In the genomic region with DNA sequence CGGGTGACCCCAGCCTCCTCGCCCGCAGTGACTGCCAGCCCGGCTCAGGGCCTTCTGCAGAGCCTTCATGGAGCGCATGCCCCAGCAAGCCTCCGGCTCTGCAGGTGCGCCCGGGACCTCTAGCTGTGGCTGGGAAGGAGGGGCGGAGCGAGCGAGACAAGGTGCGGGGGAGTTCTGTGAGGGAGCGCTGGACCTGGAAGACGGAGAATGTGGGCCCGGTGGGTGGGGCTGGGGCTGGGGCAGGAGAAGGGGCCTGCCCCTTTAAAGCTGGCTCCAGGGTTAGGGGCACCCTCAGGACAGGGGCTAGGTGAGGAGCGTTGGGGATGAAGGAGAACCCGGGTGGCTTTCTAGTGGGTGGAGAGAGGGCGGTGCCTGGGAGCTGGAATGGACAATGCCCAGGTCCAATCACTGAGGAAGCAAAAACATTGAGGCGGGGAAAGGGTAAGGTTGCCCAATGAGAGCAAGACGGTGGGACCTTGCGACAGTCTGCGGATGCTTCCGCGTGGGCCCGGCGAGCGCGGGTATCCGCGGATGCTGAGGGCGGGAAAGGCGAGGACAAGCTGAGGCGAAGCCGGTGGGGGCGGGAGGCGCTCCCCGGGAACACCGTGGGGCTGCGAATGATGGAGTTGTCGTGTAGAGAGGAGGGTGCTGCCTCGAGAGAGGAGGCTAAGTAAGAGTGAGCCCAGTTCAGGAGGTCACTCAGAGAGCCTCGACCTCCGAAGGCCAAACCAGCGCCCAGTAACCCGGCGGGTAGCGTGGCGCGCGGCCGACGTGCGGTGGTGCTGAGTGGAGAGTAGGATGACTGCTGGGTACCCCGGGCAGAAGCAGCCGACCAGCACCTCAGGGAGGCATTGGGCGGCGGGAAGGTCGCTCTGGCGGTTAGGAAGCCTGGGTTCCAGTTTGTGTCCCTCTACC, we compare ENCODE assay signal across 1 cellular context.
TF ChIP-seq lines count a peak whose summit lies in the region.

GLS2 (minus strand) TSS at position 121 of the 915 bp plus-strand sequence; CDS start at position 78, 43 bp downstream.

TF ChIP-seq in WTC11, 78 proteins besides CTCF, POLR2A, EP300 and RAD21 (continued from another document):
- no peak for TF ChIP-seq AR (CRISPR knock-in tag; IDR thresholded peaks at IDR 0.05)
- peak; percentile 85 for TF ChIP-seq NR2C2 (CRISPR knock-in tag; IDR thresholded peaks at IDR 0.05)
- TF ChIP-seq ELF4 (CRISPR knock-in tag; IDR thresholded peaks at IDR 0.05; ENCODE audit: low read depth), result 0 out of 2 replicates have a peak, but pooled peaks have one; percentile 83
- TF ChIP-seq, protein P1, sequence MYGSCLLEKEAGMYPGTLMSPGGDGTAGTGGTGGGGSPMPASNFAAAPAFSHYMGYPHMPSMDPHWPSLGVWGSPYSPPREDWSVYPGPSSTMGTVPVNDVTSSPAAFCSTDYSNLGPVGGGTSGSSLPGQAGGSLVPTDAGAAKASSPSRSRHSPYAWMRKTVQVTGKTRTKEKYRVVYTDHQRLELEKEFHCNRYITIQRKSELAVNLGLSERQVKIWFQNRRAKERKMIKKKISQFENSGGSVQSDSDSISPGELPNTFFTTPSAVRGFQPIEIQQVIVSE (CRISPR knock-in tag; IDR thresholded peaks at IDR 0.05; ENCODE audit: borderline replicate concordance), result no peak
- TF ChIP-seq ZNF416 (CRISPR knock-in tag; IDR thresholded peaks at IDR 0.05), result no peak
- no peak for TF ChIP-seq HMGA2 (CRISPR knock-in tag; IDR thresholded peaks at IDR 0.05)
- TF ChIP-seq SOX15 (CRISPR knock-in tag; IDR thresholded peaks at IDR 0.05), result no peak
- TF ChIP-seq MXD4 (CRISPR knock-in tag; IDR thresholded peaks at IDR 0.05; ENCODE audit: borderline replicate concordance), result no peak
- TF ChIP-seq SMAD4 (CRISPR knock-in tag; IDR thresholded peaks at IDR 0.05), result peak; percentile 86
- TF ChIP-seq USF1 (CRISPR knock-in tag; IDR thresholded peaks at IDR 0.05), result peak; percentile 79
- TF ChIP-seq, protein P2, sequence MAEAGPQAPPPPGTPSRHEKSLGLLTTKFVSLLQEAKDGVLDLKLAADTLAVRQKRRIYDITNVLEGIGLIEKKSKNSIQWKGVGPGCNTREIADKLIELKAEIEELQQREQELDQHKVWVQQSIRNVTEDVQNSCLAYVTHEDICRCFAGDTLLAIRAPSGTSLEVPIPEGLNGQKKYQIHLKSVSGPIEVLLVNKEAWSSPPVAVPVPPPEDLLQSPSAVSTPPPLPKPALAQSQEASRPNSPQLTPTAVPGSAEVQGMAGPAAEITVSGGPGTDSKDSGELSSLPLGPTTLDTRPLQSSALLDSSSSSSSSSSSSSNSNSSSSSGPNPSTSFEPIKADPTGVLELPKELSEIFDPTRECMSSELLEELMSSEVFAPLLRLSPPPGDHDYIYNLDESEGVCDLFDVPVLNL (CRISPR knock-in tag; IDR thresholded peaks at IDR 0.05; ENCODE audit: borderline replicate concordance, low read depth), result peak; percentile 92
- peak; percentile 92 for TF ChIP-seq ESRRA (CRISPR knock-in tag; IDR thresholded peaks at IDR 0.05; ENCODE audit: borderline replicate concordance)
- TF ChIP-seq SMAD3 (CRISPR knock-in tag; IDR thresholded peaks at IDR 0.05; ENCODE audit: borderline replicate concordance), result peak; percentile 97
- TF ChIP-seq NFYB (CRISPR knock-in tag; conservative IDR thresholded peaks at IDR 0.05; ENCODE audit: low read depth), result peak; percentile 90
- 0 out of 2 replicates have a peak, but pooled peaks have one; percentile 87 for TF ChIP-seq ATF1 (CRISPR knock-in tag; IDR thresholded peaks at IDR 0.05)
- peak; percentile 96 for TF ChIP-seq TCF7 (CRISPR knock-in tag; IDR thresholded peaks at IDR 0.05; ENCODE audit: low read depth)
- TF ChIP-seq MYBL2 (CRISPR knock-in tag; IDR thresholded peaks at IDR 0.05), result peak; percentile 98
- TF ChIP-seq, protein P3, sequence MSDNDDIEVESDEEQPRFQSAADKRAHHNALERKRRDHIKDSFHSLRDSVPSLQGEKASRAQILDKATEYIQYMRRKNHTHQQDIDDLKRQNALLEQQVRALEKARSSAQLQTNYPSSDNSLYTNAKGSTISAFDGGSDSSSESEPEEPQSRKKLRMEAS (CRISPR knock-in tag; IDR thresholded peaks at IDR 0.05), result peak; percentile 99
- TF ChIP-seq, protein P4, sequence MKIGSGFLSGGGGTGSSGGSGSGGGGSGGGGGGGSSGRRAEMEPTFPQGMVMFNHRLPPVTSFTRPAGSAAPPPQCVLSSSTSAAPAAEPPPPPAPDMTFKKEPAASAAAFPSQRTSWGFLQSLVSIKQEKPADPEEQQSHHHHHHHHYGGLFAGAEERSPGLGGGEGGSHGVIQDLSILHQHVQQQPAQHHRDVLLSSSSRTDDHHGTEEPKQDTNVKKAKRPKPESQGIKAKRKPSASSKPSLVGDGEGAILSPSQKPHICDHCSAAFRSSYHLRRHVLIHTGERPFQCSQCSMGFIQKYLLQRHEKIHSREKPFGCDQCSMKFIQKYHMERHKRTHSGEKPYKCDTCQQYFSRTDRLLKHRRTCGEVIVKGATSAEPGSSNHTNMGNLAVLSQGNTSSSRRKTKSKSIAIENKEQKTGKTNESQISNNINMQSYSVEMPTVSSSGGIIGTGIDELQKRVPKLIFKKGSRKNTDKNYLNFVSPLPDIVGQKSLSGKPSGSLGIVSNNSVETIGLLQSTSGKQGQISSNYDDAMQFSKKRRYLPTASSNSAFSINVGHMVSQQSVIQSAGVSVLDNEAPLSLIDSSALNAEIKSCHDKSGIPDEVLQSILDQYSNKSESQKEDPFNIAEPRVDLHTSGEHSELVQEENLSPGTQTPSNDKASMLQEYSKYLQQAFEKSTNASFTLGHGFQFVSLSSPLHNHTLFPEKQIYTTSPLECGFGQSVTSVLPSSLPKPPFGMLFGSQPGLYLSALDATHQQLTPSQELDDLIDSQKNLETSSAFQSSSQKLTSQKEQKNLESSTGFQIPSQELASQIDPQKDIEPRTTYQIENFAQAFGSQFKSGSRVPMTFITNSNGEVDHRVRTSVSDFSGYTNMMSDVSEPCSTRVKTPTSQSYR (CRISPR knock-in tag; IDR thresholded peaks at IDR 0.05), result peak; percentile 98
- TF ChIP-seq JAZF1 (CRISPR knock-in tag; IDR thresholded peaks at IDR 0.05), result no peak
- TF ChIP-seq ATF2 (CRISPR knock-in tag; IDR thresholded peaks at IDR 0.05; ENCODE audit: borderline replicate concordance, low read depth), result peak; percentile 95
- TF ChIP-seq, protein P5, sequence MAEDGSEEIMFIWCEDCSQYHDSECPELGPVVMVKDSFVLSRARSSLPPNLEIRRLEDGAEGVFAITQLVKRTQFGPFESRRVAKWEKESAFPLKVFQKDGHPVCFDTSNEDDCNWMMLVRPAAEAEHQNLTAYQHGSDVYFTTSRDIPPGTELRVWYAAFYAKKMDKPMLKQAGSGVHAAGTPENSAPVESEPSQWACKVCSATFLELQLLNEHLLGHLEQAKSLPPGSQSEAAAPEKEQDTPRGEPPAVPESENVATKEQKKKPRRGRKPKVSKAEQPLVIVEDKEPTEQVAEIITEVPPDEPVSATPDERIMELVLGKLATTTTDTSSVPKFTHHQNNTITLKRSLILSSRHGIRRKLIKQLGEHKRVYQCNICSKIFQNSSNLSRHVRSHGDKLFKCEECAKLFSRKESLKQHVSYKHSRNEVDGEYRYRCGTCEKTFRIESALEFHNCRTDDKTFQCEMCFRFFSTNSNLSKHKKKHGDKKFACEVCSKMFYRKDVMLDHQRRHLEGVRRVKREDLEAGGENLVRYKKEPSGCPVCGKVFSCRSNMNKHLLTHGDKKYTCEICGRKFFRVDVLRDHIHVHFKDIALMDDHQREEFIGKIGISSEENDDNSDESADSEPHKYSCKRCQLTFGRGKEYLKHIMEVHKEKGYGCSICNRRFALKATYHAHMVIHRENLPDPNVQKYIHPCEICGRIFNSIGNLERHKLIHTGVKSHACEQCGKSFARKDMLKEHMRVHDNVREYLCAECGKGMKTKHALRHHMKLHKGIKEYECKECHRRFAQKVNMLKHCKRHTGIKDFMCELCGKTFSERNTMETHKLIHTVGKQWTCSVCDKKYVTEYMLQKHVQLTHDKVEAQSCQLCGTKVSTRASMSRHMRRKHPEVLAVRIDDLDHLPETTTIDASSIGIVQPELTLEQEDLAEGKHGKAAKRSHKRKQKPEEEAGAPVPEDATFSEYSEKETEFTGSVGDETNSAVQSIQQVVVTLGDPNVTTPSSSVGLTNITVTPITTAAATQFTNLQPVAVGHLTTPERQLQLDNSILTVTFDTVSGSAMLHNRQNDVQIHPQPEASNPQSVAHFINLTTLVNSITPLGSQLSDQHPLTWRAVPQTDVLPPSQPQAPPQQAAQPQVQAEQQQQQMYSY (CRISPR knock-in tag; IDR thresholded peaks at IDR 0.05), result peak; percentile 74
- peak; percentile 99 for TF ChIP-seq JUN (CRISPR knock-in tag; IDR thresholded peaks at IDR 0.05)
- TF ChIP-seq, protein P6, sequence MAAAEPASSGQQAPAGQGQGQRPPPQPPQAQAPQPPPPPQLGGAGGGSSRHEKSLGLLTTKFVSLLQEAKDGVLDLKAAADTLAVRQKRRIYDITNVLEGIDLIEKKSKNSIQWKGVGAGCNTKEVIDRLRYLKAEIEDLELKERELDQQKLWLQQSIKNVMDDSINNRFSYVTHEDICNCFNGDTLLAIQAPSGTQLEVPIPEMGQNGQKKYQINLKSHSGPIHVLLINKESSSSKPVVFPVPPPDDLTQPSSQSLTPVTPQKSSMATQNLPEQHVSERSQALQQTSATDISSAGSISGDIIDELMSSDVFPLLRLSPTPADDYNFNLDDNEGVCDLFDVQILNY (CRISPR knock-in tag; IDR thresholded peaks at IDR 0.05), result peak; percentile 95
- TF ChIP-seq, protein P7, sequence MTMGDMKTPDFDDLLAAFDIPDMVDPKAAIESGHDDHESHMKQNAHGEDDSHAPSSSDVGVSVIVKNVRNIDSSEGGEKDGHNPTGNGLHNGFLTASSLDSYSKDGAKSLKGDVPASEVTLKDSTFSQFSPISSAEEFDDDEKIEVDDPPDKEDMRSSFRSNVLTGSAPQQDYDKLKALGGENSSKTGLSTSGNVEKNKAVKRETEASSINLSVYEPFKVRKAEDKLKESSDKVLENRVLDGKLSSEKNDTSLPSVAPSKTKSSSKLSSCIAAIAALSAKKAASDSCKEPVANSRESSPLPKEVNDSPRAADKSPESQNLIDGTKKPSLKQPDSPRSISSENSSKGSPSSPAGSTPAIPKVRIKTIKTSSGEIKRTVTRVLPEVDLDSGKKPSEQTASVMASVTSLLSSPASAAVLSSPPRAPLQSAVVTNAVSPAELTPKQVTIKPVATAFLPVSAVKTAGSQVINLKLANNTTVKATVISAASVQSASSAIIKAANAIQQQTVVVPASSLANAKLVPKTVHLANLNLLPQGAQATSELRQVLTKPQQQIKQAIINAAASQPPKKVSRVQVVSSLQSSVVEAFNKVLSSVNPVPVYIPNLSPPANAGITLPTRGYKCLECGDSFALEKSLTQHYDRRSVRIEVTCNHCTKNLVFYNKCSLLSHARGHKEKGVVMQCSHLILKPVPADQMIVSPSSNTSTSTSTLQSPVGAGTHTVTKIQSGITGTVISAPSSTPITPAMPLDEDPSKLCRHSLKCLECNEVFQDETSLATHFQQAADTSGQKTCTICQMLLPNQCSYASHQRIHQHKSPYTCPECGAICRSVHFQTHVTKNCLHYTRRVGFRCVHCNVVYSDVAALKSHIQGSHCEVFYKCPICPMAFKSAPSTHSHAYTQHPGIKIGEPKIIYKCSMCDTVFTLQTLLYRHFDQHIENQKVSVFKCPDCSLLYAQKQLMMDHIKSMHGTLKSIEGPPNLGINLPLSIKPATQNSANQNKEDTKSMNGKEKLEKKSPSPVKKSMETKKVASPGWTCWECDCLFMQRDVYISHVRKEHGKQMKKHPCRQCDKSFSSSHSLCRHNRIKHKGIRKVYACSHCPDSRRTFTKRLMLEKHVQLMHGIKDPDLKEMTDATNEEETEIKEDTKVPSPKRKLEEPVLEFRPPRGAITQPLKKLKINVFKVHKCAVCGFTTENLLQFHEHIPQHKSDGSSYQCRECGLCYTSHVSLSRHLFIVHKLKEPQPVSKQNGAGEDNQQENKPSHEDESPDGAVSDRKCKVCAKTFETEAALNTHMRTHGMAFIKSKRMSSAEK (CRISPR knock-in tag; IDR thresholded peaks at IDR 0.05; ENCODE audit: borderline replicate concordance), result no peak
- TF ChIP-seq NFE2L1 (CRISPR knock-in tag; IDR thresholded peaks at IDR 0.05), result peak; percentile 98
- peak; percentile 76 for TF ChIP-seq ZNF317 (CRISPR knock-in tag; IDR thresholded peaks at IDR 0.05; ENCODE audit: borderline replicate concordance, low read depth)
- TF ChIP-seq, protein P8, sequence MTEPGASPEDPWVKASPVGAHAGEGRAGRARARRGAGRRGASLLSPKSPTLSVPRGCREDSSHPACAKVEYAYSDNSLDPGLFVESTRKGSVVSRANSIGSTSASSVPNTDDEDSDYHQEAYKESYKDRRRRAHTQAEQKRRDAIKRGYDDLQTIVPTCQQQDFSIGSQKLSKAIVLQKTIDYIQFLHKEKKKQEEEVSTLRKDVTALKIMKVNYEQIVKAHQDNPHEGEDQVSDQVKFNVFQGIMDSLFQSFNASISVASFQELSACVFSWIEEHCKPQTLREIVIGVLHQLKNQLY (CRISPR knock-in tag; IDR thresholded peaks at IDR 0.05), result no peak
- TF ChIP-seq ZBTB21 (CRISPR knock-in tag; IDR thresholded peaks at IDR 0.05; ENCODE audit: borderline replicate concordance), result peak; percentile 90
- TF ChIP-seq CREM (CRISPR knock-in tag; IDR thresholded peaks at IDR 0.05), result peak; percentile 83; the same call in 1 of the 2 replicates
- TF ChIP-seq SP1 (CRISPR knock-in tag; conservative IDR thresholded peaks at IDR 0.05), result peak; percentile 86
